Comparison of ENCODE assay signal across 14 cellular contexts in the genomic region with DNA sequence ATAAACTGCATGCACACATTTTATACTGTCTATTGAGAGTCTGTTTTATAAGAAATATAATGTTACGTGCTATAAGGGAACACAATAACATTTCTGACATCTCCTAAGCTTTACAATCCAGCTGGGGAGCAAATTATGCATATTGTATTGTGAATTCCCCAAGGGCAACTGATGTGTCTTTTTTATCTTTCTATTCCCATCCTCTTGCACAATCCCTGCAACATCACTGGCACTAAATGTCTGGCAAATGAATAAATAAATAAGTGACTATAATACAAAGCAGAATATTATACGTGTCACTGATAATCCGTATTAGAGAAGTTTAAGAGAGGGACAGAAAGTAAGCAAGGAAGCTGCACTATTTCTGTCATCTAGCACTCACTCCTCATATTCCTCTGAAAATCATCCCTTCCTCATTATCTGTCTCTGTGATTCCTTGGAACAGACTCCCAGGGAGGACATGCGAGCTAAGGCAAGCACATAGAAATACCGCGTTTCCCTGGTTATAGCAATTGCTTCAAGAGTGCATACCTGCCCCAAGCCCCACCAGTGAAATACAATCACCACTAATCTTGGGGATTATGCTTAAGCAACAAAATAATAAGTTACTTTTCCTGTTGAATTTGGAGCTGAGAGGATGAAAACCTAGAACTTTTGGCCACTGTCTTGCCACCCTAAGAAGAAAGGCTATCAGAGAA.
"Had no signal": no experiment of that assay in that cellular context is flagged by ENCODE, and none has a peak within 500 bp of the region (broad histone marks: within the 10 kb centered on the region; RNA-seq: fewer than 3 reads in every experiment).

No MANE protein-coding gene starts in this region.

- H3K9me3 Mint-ChIP-seq: activated B cell treated with CpG ODN at 0.5 μM for 24 hours; activated CD4-positive, alpha-beta T cell treated with anti-CD3 and anti-CD28 coated beads, Interleukin-2, amount 10 ng/mL, durations not matched to agents 24 days and 14 days; activated T-helper 1 cell treated with anti-CD3 and anti-CD28 coated beads, Interleukin-12 subunit alpha, Interleukin-12 subunit beta, Interleukin-2, Interleukin-4 antibody, amounts not matched to agents 30 ng/mL and 10 ng/mL and 1 ng/mL, durations not matched to agents 14 hours and 24 hours and 36 hours; T-helper 1 cell treated with Interleukin-12 subunit alpha and Interleukin-12 subunit beta and Interleukin-4 antibody, amounts not matched to agents 30 μg/mL and 1 μg/mL, for 36 hours had no signal

- H3K4me3 Mint-ChIP-seq: activated B cell treated with CpG ODN at 0.5 μM for 24 hours; activated CD4-positive, alpha-beta T cell treated with anti-CD3 and anti-CD28 coated beads, Interleukin-2, amount 10 ng/mL, durations not matched to agents 24 days and 14 days; activated T-helper 1 cell treated with anti-CD3 and anti-CD28 coated beads, Interleukin-12 subunit alpha, Interleukin-12 subunit beta, Interleukin-2, Interleukin-4 antibody, amounts not matched to agents 30 ng/mL and 10 ng/mL and 1 ng/mL, durations not matched to agents 14 hours and 24 hours and 36 hours; naive thymus-derived CD4-positive, alpha-beta T cell; T-helper 1 cell treated with Interleukin-12 subunit alpha and Interleukin-12 subunit beta and Interleukin-4 antibody, amounts not matched to agents 30 μg/mL and 1 μg/mL, for 36 hours had no signal

- H3K27me3 ChIP-seq: colonic mucosa, right atrium auricular region, spleen had no signal

- H3K36me3 ChIP-seq: colonic mucosa, right atrium auricular region, spleen had no signal

- H3K27ac ChIP-seq: colonic mucosa, right atrium auricular region, spleen had no signal

- FAIRE-seq: astrocyte had no signal

- H3K9me3 ChIP-seq: colonic mucosa, right atrium auricular region, spleen had no signal

- DNase-seq: activated B cell treated with CpG ODN at 0.5 μM for 24 hours; activated CD4-positive, alpha-beta T cell treated with anti-CD3 and anti-CD28 coated beads, Interleukin-2, amount 10 ng/mL, durations not matched to agents 24 days and 14 days; activated naive CD4-positive, alpha-beta T cell; colonic mucosa; hippocampal formation; naive thymus-derived CD4-positive, alpha-beta T cell; posterior cingulate gyrus; spleen; stimulated activated CD4-positive, alpha-beta T cell treated with anti-CD3 and anti-CD28 coated beads, Interleukin-2, amount 100 ng/mL, for 24 hours; stimulated activated naive CD4-positive, alpha-beta T cell treated with Interleukin-2 at 50 U/mL for 16 hours had no signal

- H3K27ac Mint-ChIP-seq: activated B cell treated with CpG ODN at 0.5 μM for 24 hours; activated CD4-positive, alpha-beta T cell treated with anti-CD3 and anti-CD28 coated beads, Interleukin-2, amount 10 ng/mL, durations not matched to agents 24 days and 14 days; activated T-helper 1 cell treated with anti-CD3 and anti-CD28 coated beads, Interleukin-12 subunit alpha, Interleukin-12 subunit beta, Interleukin-2, Interleukin-4 antibody, amounts not matched to agents 30 ng/mL and 10 ng/mL and 1 ng/mL, durations not matched to agents 14 hours and 24 hours and 36 hours; naive thymus-derived CD4-positive, alpha-beta T cell; T-helper 1 cell treated with Interleukin-12 subunit alpha and Interleukin-12 subunit beta and Interleukin-4 antibody, amounts not matched to agents 30 μg/mL and 1 μg/mL, for 36 hours had no signal

- H3K4me1 ChIP-seq: colonic mucosa, right atrium auricular region, spleen had no signal

- H3K4me3 ChIP-seq: colonic mucosa, right atrium auricular region, spleen had no signal

- H3K4me1 Mint-ChIP-seq: activated B cell treated with CpG ODN at 0.5 μM for 24 hours had no signal

- ATAC-seq: naive thymus-derived CD4-positive, alpha-beta T cell had no signal

- H3K27me3 Mint-ChIP-seq: activated B cell treated with CpG ODN at 0.5 μM for 24 hours; activated CD4-positive, alpha-beta T cell treated with anti-CD3 and anti-CD28 coated beads, Interleukin-2, amount 10 ng/mL, durations not matched to agents 24 days and 14 days; naive thymus-derived CD4-positive, alpha-beta T cell had no signal
